ENCODE assay signal across 11 cellular contexts in the genomic region with DNA sequence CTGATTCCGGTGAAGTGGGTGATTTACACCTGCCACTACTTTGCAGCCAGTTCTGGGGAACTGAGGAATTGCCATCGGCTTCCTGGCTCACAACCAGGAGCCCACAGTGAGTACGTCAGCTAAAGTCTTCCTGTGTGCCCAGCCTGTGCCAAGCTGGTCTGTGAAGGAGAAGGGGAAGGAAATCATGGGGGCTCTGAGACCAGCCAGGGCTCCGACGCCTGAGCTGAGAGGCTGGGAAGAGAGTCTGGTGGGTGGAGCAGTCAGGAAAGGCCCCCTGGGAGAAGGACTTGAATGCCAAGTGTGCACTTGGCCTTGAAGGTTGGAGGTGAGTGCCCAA. TPM values are rescaled to one million over a fixed set of nuclear protein-coding genes. Genes with fewer than 3 reads are reported as not detected.
A peak's percentile ranks its signal among the peaks of the same experiment; 100 is the strongest.
DNase-seq lines count a peak whose midpoint lies in the region; ATAC-seq and TF ChIP-seq lines count a peak whose summit lies in the region.
"Had no signal": no experiment of that assay in that cellular context is flagged by ENCODE, and none has a peak within 500 bp of the region (broad histone marks: within the 10 kb centered on the region; RNA-seq: fewer than 3 reads in every experiment).

No MANE protein-coding gene starts in this region.

- H3K36me3 Mint-ChIP-seq in CD14-positive monocyte (peaks cover 0 to 3% of the 10 kb centered on the region in 2 donors), T-cell (no peaks in the 10 kb centered on the region)
- H3K36me3 Mint-ChIP-seq: activated naive CD8-positive, alpha-beta T cell had no signal

- TF ChIP-seq CTCF in CD14-positive monocyte (IDR thresholded peaks at IDR 0.05), result no peak

- POLR2A ChIA-PET in T-cell (lab: Charles Lee) (no interaction called here), HEK293T (lab: Yijun Ruan, JAX) (interaction anchor here (0.8 kb wide), 1 partner anchor 10 kb away, joined by 3 read pairs; no protein-coding TSS in a partner anchor)

- peaks cover 8 to 26% (median 9%) of the 10 kb centered on the region in 3 donors for H3K27me3 Mint-ChIP-seq in CD14-positive monocyte (ENCODE audit: low read depth in 3 of 3)
- H3K27me3 Mint-ChIP-seq in T-cell, result peaks cover 0 to 3% of the 10 kb centered on the region in 2 donors
- H3K27me3 Mint-ChIP-seq: activated naive CD8-positive, alpha-beta T cell had no signal

- peaks cover 4% of the 10 kb centered on the region for H3K4me1 ChIP-seq in rectal smooth muscle tissue (ENCODE audit: control insufficient read depth, insufficient read depth, low read length)

- no peak for DNase-seq in CD14-positive monocyte (ENCODE audit: low spot score)
- DNase-seq in T-cell, result no peak
- DNase-seq in left ventricle myocardium superior, result peak; percentile 38
- no peak for DNase-seq in cerebellar nuclear complex (lab: John Stamatoyannopoulos, UW)
- no peak for DNase-seq in HEK293T (ENCODE audit: extremely low spot score)
- DNase-seq in NCI-H2196 treated with DMSO at 0.1 percent for 48 hours (lab: John Stamatoyannopoulos, UW; ENCODE audit: unreplicated experiment), result no peak
- DNase-seq: GDM1, T-helper 1 cell had no signal

- H3K4me1 Mint-ChIP-seq in CD14-positive monocyte, result peaks cover 21% of the 10 kb centered on the region
- H3K4me1 Mint-ChIP-seq in T-cell, result peaks cover 15 to 22% (median 20%) of the 10 kb centered on the region in 3 donors

- H3K27ac Mint-ChIP-seq in CD14-positive monocyte (peak overlapping the region in 1 of 7 donors; percentile 30), T-cell (peak overlapping the region in 1 of 2 donors; percentile 18)
- H3K27ac Mint-ChIP-seq: activated naive CD8-positive, alpha-beta T cell had no signal

- H3K9ac ChIP-seq in rectal smooth muscle tissue (ENCODE audit: low read length), result peak overlapping the region; percentile 22

- H3K4me3 Mint-ChIP-seq in CD14-positive monocyte (peak overlapping the region; percentile 41 to 97), T-cell (peak overlapping the region; percentile 2 to 78 (median 76))

- ATAC-seq in T-cell (replicated peaks in 1 of 4), result no peak
- peak; percentile 46 for ATAC-seq in left ventricle myocardium superior
- no peak for ATAC-seq in GM21619 (IDR thresholded peaks at IDR 0.05; ENCODE audit: unreplicated experiment)

- H3K27ac ChIP-seq in rectal smooth muscle tissue (ENCODE audit: low read depth, low read length), result peak overlapping the region; percentile 65

- intact Hi-C loops in CD14-positive monocyte (cut with micrococcal nuclease) (no loop called here), left ventricle myocardium superior (cut with micrococcal nuclease) (no loop called here)

- H3K27me3 ChIP-seq in rectal smooth muscle tissue (ENCODE audit: control insufficient read depth, insufficient read depth, low read length), result no peaks in the 10 kb centered on the region

- H3K4me3 ChIP-seq in rectal smooth muscle tissue (ENCODE audit: low read length), result peak overlapping the region; percentile 86

- H3K36me3 ChIP-seq in rectal smooth muscle tissue (ENCODE audit: control insufficient read depth, insufficient read depth, low read length), result no peaks in the 10 kb centered on the region

- CTCF ChIA-PET in T-cell (lab: Charles Lee), result no interaction called here
- CTCF ChIA-PET in HEK293T (lab: Yijun Ruan, JAX), result interaction anchor here (0.7 to 1.9 kb wide), 2 partner anchors 19 to 40 kb away, joined by 5 read pairs; no protein-coding TSS in a partner anchor

- peaks cover 0 to 2% (median 0%) of the 10 kb centered on the region in 7 donors for H3K9me3 Mint-ChIP-seq in CD14-positive monocyte
- no peaks in the 10 kb centered on the region for H3K9me3 Mint-ChIP-seq in T-cell

TF ChIP-seq in HEK293T, 16 proteins besides CTCF, POLR2A, EP300 and RAD21:
- TF ChIP-seq HDGF (IDR thresholded peaks at IDR 0.05; ENCODE audit: borderline replicate concordance) (no peak), ARNT (IDR thresholded peaks at IDR 0.05) (no peak), FOXK2 (IDR thresholded peaks at IDR 0.05) (no peak), ZNF384 (IDR thresholded peaks at IDR 0.05) (no peak), NFRKB (IDR thresholded peaks at IDR 0.05) (no peak), SUZ12 (IDR thresholded peaks at IDR 0.05) (no peak)

RNA-seq across cellular contexts. Expression of a gene that starts 1.2 kb away (rescaled TPM):
- polyA plus RNA-seq in CD14-positive monocyte, result not detected
- total RNA-seq in T-cell (under 1 TPM in 4 of 5 donors, not detected in 1; 0.13 to 0.82 (median 0.23) TPM), left ventricle myocardium superior (7.6 TPM)

RNA-seq across cellular contexts. Expression of a gene that starts 6.1 kb away (rescaled TPM):
- polyA plus RNA-seq in CD14-positive monocyte, result 10 to 100 TPM; 10.3 to 12.2 TPM
- total RNA-seq in T-cell (10 to 100 TPM; 38.0 to 49.6 (median 42.2) TPM), left ventricle myocardium superior (137 TPM)

RNA-seq across cellular contexts. Expression of a gene that starts 28.1 kb away (rescaled TPM):
- polyA plus RNA-seq in CD14-positive monocyte, result not detected
- total RNA-seq in T-cell, result not detected
- total RNA-seq in left ventricle myocardium superior, result not detected

RNA-seq across cellular contexts. Expression of a gene that starts 29.5 kb away (rescaled TPM):
- not detected for polyA plus RNA-seq in CD14-positive monocyte
- under 1 TPM in 2 of 5 donors, not detected in 3; 0.53 to 0.54 TPM for total RNA-seq in T-cell
- 0.72 TPM for total RNA-seq in left ventricle myocardium superior

RNA-seq across cellular contexts. Expression of a gene that starts 43.2 kb away (rescaled TPM):
- polyA plus RNA-seq in CD14-positive monocyte, result not detected
- total RNA-seq in T-cell (1 to 10 TPM; 1.1 to 2.8 (median 1.8) TPM), left ventricle myocardium superior (0.97 TPM)
